Comparison of ENCODE assay signal across 20 cellular contexts in the genomic region with DNA sequence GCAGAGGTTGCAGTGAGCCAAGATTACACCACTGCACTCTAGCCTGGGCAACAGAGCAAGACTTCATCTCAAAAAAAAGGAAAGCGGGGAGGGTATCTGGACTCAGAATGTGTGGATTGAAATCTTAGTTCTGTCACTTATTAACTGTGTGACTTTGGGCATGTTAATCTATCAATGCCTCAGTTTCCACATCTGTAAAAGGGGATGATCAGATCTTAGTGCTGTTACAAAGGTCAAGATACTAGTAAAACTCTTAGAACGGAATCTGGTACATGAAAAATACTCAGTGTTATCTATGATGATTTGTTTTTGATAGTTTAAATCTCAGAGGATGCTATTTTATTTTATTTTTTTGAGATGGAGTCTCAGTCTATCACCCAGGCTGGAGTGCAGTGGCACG. TPM values are rescaled to one million over a fixed set of nuclear protein-coding genes. Genes with fewer than 3 reads are reported as not detected.
DNase-seq lines count a peak whose midpoint lies in the region; ATAC-seq, FAIRE-seq and TF ChIP-seq lines count a peak whose summit lies in the region.
"Had no signal": no experiment of that assay in that cellular context is flagged by ENCODE, and none has a peak within 500 bp of the region (broad histone marks: within the 10 kb centered on the region; RNA-seq: fewer than 3 reads in every experiment).

No MANE protein-coding gene starts in this region.

- POLR2A ChIA-PET in HepG2 (lab: Yijun Ruan, JAX): no interaction called here

- no TSS peak for BruUV-seq in HepG2 (replicated peaks; lab: Mats Ljungman, UMichigan)

- ATAC-seq in HepG2 (no peak), right lobe of liver (no peak)
- ATAC-seq: A549; CD8-positive, alpha-beta T cell had no signal

- no peak for TF ChIP-seq RAD21 in HepG2 (CRISPR knock-in tag; IDR thresholded peaks at IDR 0.05)

- no peak for TF ChIP-seq EP300 in HepG2 (IDR thresholded peaks at IDR 0.05; ENCODE audit: low read depth in 2 of 2, low read length in 2 of 2)
- TF ChIP-seq EP300 in HepG2 (CRISPR knock-in tag; IDR thresholded peaks at IDR 0.05; ENCODE audit: borderline replicate concordance): no peak

- in situ Hi-C loops in HepG2 (cut with HindIII; ENCODE audit: extremely low pct_ligation_motif_present, low pct_unique_long_range_greater_than_20kb): no loop called here

- FAIRE-seq in HepG2 (lab: Jason Lieb, UNC): no peak
- FAIRE-seq: A549, D721Med, G401.6, GM12891, GM19239 had no signal

- H3K4me3 ChIP-seq in HepG2 (replicated peaks in 1 of 3; ENCODE audit: insufficient read depth in 1 of 3, low read depth in 2 of 3, low read length in 3 of 3) (no peak overlapping the region), right lobe of liver (no peak overlapping the region), osteoblast (ENCODE audit: insufficient read depth, low read length) (no peak overlapping the region), dorsolateral prefrontal cortex (no peak overlapping the region)
- H3K4me3 ChIP-seq: A549; BLaER1 treated with 17β-estradiol and CSF1 and Interleukin-3, amounts not matched to agents 10 nM and 100 nM had no signal

- H3K4me1 ChIP-seq in HepG2 (ENCODE audit: insufficient read depth, low read length) (no peaks in the 10 kb centered on the region), right lobe of liver (no peaks in the 10 kb centered on the region), osteoblast (ENCODE audit: insufficient read depth, low read length) (no peaks in the 10 kb centered on the region)
- H3K4me1 ChIP-seq: A549; BLaER1 treated with 17β-estradiol and CSF1 and Interleukin-3, amounts not matched to agents 10 nM and 100 nM; Caco-2 had no signal

- intact Hi-C loops in HepG2 (cut with micrococcal nuclease; ENCODE audit: unreplicated experiment): no loop called here
- intact Hi-C loops in right lobe of liver (cut with DNase I): no loop called here
- intact Hi-C loops in dorsolateral prefrontal cortex (cut with DNase I): no loop called here

- H2AFZ ChIP-seq in HepG2 (ENCODE audit: low read length) (no peak overlapping the region), osteoblast (ENCODE audit: low read length) (no peak overlapping the region)

- 97% methylated on average over 3 of the region's 3 CpGs for WGBS in HepG2 (ENCODE audit: low lambda C conversion rate)
- 95% methylated on average over 2 of the region's 3 CpGs for WGBS in right lobe of liver (ENCODE audit: insufficient coverage, low coverage, low lambda C conversion rate, missing lambda C conversion rate)

- H4K20me1 ChIP-seq in HepG2 (ENCODE audit: insufficient read depth, low read length) (no peaks in the 10 kb centered on the region), osteoblast (ENCODE audit: insufficient read depth, low read length) (no peaks in the 10 kb centered on the region)
- H4K20me1 ChIP-seq: BLaER1 treated with 17β-estradiol and CSF1 and Interleukin-3, amounts not matched to agents 10 nM and 100 nM had no signal

- H3K36me3 ChIP-seq in HepG2 (replicated peaks in 1 of 2; ENCODE audit: control insufficient read depth in 1 of 2, insufficient read depth in 2 of 2, low read length in 2 of 2) (peaks cover 2 to 16% of the 10 kb centered on the region in 2 experiments; a peak in 3 of 5 replicates), right lobe of liver (peaks cover 0 to 39% (median 14%) of the 10 kb centered on the region in 4 donors), osteoblast (ENCODE audit: insufficient read depth, low read length) (peaks cover 17% of the 10 kb centered on the region)

- H3K9me3 ChIP-seq in HepG2 (ENCODE audit: low read length) (no peaks in the 10 kb centered on the region), right lobe of liver (no peaks in the 10 kb centered on the region), osteoblast (ENCODE audit: low read depth, low read length) (no peaks in the 10 kb centered on the region)
- H3K9me3 ChIP-seq: A549; BLaER1 treated with 17β-estradiol and CSF1 and Interleukin-3, amounts not matched to agents 10 nM and 100 nM; Caco-2 had no signal

- no peak for TF ChIP-seq POLR2A in HepG2 (IDR thresholded peaks at IDR 0.05; ENCODE audit: insufficient read depth in 1 of 2, low read depth in 2 of 2, low read length in 2 of 2)
- TF ChIP-seq POLR2A in right lobe of liver (IDR thresholded peaks at IDR 0.05): no peak

- DNase-seq in HepG2 (ENCODE audit: low spot score) (no peak), right lobe of liver (no peak), osteoblast (ENCODE audit: insufficient read length, low spot score, missing footprints) (peak; percentile 50), dorsolateral prefrontal cortex (no peak), NCI-H2171 (lab: John Stamatoyannopoulos, UW) (no peak)
- DNase-seq: AML-193; Caco-2; Calu3; CD4-positive, alpha-beta T cell; CD8-positive, alpha-beta T cell; DMS79 treated with DMSO at 0.1 percent for 48 hours; GF-D8 had no signal

- no peaks in the 10 kb centered on the region for H3K27me3 ChIP-seq in HepG2 (ENCODE audit: control insufficient read depth in 1 of 2, insufficient read depth in 2 of 2, low read length in 2 of 2)
- H3K27me3 ChIP-seq in right lobe of liver: no peaks in the 10 kb centered on the region
- no peaks in the 10 kb centered on the region for H3K27me3 ChIP-seq in osteoblast (ENCODE audit: insufficient read depth, low read length)
- H3K27me3 ChIP-seq in dorsolateral prefrontal cortex: no peaks in the 10 kb centered on the region
- H3K27me3 ChIP-seq: BLaER1 treated with 17β-estradiol and CSF1 and Interleukin-3, amounts not matched to agents 10 nM and 100 nM had no signal

- CTCF ChIA-PET in HepG2 (lab: Yijun Ruan, JAX; ENCODE audit: low intra/inter-chr PET ratio, low total read pairs): no interaction called here

- H3K27ac ChIP-seq in HepG2 (ENCODE audit: extremely low read length, insufficient read depth, low read length) (no peak overlapping the region), right lobe of liver (no peak overlapping the region), osteoblast (ENCODE audit: low read depth, low read length) (no peak overlapping the region), dorsolateral prefrontal cortex (no peak overlapping the region)
- H3K27ac ChIP-seq: 22Rv1; A549; BLaER1 treated with 17β-estradiol and CSF1 and Interleukin-3, amounts not matched to agents 10 nM and 100 nM; C4-2B had no signal

- no peak overlapping the region for H3K9ac ChIP-seq in HepG2 (ENCODE audit: insufficient read depth, low read depth, low read length)
- H3K9ac ChIP-seq: BLaER1 treated with 17β-estradiol and CSF1 and Interleukin-3, amounts not matched to agents 10 nM and 100 nM had no signal

- H3K4me2 ChIP-seq in HepG2 (ENCODE audit: low read depth, low read length) (no peak overlapping the region), osteoblast (ENCODE audit: insufficient read depth, low read length) (no peak overlapping the region)
- H3K4me2 ChIP-seq: A549; BLaER1 treated with 17β-estradiol and CSF1 and Interleukin-3, amounts not matched to agents 10 nM and 100 nM had no signal

- H3K79me2 ChIP-seq in HepG2 (ENCODE audit: insufficient read depth, low read length) (no peaks in the 10 kb centered on the region), osteoblast (ENCODE audit: insufficient read depth, low read length) (no peaks in the 10 kb centered on the region)

- TF ChIP-seq CTCF in HepG2 (CRISPR knock-in tag; IDR thresholded peaks at IDR 0.05): no peak
- no peak for TF ChIP-seq CTCF in right lobe of liver (IDR thresholded peaks at IDR 0.05)
- no peak for TF ChIP-seq CTCF in osteoblast (IDR thresholded peaks at IDR 0.05; ENCODE audit: extremely low read depth, low read depth, low read length)
- no peak for TF ChIP-seq CTCF in dorsolateral prefrontal cortex (IDR thresholded peaks at IDR 0.05 in 54 of 56, conservative IDR thresholded peaks at IDR 0.05 in 2 of 56; ENCODE audit: low read depth in 1 of 56, partially characterized antibody in 56 of 56)

RNA-seq across cellular contexts. Expression of a gene that starts 10.5 kb away (rescaled TPM):
- total RNA-seq in HepG2 (2016; rRNA removed; fragmentation: Illumina TruSeq; extraction: Trizol): 15.7 and 18.8 TPM in 2 replicates
- total RNA-seq in HepG2 (2016; cell fraction: cytosol; rRNA removed; fragmentation: Illumina TruSeq; extraction: Trizol; ENCODE audit: low read depth): 4.5 and 5.0 TPM in 2 replicates
- 15.9 and 19.6 TPM in 2 replicates for total RNA-seq in HepG2 (2016; cell fraction: insoluble cytoplasmic fraction; rRNA removed; fragmentation: Illumina TruSeq; extraction: Trizol)
- total RNA-seq in HepG2 (2016; cell fraction: membrane; rRNA removed; fragmentation: Illumina TruSeq; extraction: Trizol): 11.5 and 13.7 TPM in 2 replicates
- 9.9 and 11.7 TPM in 2 replicates for total RNA-seq in HepG2 (2016; cell fraction: nucleus; rRNA removed; fragmentation: Illumina TruSeq; extraction: Trizol)
- 4.2 and 4.6 TPM in 2 replicates for polyA plus RNA-seq in HepG2 (2011; rRNA removed)
- 2.1 and 3.9 TPM in 2 replicates for polyA plus RNA-seq in HepG2 (2011; cell fraction: cytosol; rRNA removed)
- polyA plus RNA-seq in HepG2 (2011; cell fraction: nucleus; rRNA removed): 4.1 and 5.8 TPM in 2 replicates
- polyA plus RNA-seq in HepG2 (2012): 4.9 and 5.9 TPM in 2 replicates
- polyA plus RNA-seq in HepG2 (2016; cell fraction: cytosol; fragmentation: Illumina TruSeq; extraction: Trizol; ENCODE audit: low read depth): 1.9 and 2.3 TPM in 2 replicates
- 11.7 and 12.5 TPM in 2 replicates for polyA plus RNA-seq in HepG2 (2016; cell fraction: insoluble cytoplasmic fraction; fragmentation: Illumina TruSeq; extraction: Trizol; ENCODE audit: low read depth)
- polyA plus RNA-seq in HepG2 (2016; cell fraction: membrane; fragmentation: Illumina TruSeq; extraction: Trizol; ENCODE audit: low read depth): 2.9 and 4.4 TPM in 2 replicates
- 14.7 and 19.0 TPM in 2 replicates for polyA plus RNA-seq in HepG2 (2016; cell fraction: nucleus; fragmentation: Illumina TruSeq; extraction: Trizol; ENCODE audit: insufficient read depth, low read depth)
- polyA minus RNA-seq in HepG2 (2011; rRNA and poly(A)+ RNA removed; ENCODE audit: low replicate concordance): 4.4 and 5.1 TPM in 2 replicates
- 5.9 and 8.0 TPM in 2 replicates for polyA minus RNA-seq in HepG2 (2011; cell fraction: cytosol; rRNA and poly(A)+ RNA removed)
- 10.9 and 18.0 TPM in 2 replicates for polyA minus RNA-seq in HepG2 (2011; cell fraction: nucleus; rRNA and poly(A)+ RNA removed)
- total RNA-seq in right lobe of liver: 1 to 10 TPM; 3.5 to 7.4 (median 4.9) TPM
- total RNA-seq in osteoblast: 22.8 and 30.6 TPM in 2 replicates
- total RNA-seq in dorsolateral prefrontal cortex: 10 to 100 TPM in 117 of 120 experiments, 1 to 10 TPM in 3; 8.3 to 24.0 (median 15.8) TPM

RNA-seq across cellular contexts. Expression of a gene that starts 36.8 kb away (rescaled TPM):
- total RNA-seq in HepG2 (2016; rRNA removed; fragmentation: Illumina TruSeq; extraction: Trizol) (16.3 and 19.7 TPM in 2 replicates), right lobe of liver (10 to 100 TPM; 15.2 to 32.7 (median 19.5) TPM), osteoblast (61.6 and 67.0 TPM in 2 replicates), dorsolateral prefrontal cortex (100 to 1,000 TPM in 21 of 120 experiments, 10 to 100 TPM in 99; 52.3 to 114 (median 91.1) TPM)
- total RNA-seq in HepG2 (2016; cell fraction: cytosol; rRNA removed; fragmentation: Illumina TruSeq; extraction: Trizol; ENCODE audit: low read depth): 3.5 and 6.0 TPM in 2 replicates
- total RNA-seq in HepG2 (2016; cell fraction: insoluble cytoplasmic fraction; rRNA removed; fragmentation: Illumina TruSeq; extraction: Trizol): 15.4 and 19.3 TPM in 2 replicates
- total RNA-seq in HepG2 (2016; cell fraction: membrane; rRNA removed; fragmentation: Illumina TruSeq; extraction: Trizol): 9.4 and 9.7 TPM in 2 replicates
- total RNA-seq in HepG2 (2016; cell fraction: nucleus; rRNA removed; fragmentation: Illumina TruSeq; extraction: Trizol): 10.7 and 14.4 TPM in 2 replicates
- polyA plus RNA-seq in HepG2 (2011; rRNA removed): 6.3 and 9.0 TPM in 2 replicates
- 3.5 and 5.7 TPM in 2 replicates for polyA plus RNA-seq in HepG2 (2011; cell fraction: cytosol; rRNA removed)
- 8.7 and 14.1 TPM in 2 replicates for polyA plus RNA-seq in HepG2 (2011; cell fraction: nucleus; rRNA removed)
- 11.4 and 13.1 TPM in 2 replicates for polyA plus RNA-seq in HepG2 (2012)
- polyA plus RNA-seq in HepG2 (2016; cell fraction: cytosol; fragmentation: Illumina TruSeq; extraction: Trizol; ENCODE audit: low read depth): 1.6 and 1.8 TPM in 2 replicates
- polyA plus RNA-seq in HepG2 (2016; cell fraction: insoluble cytoplasmic fraction; fragmentation: Illumina TruSeq; extraction: Trizol; ENCODE audit: low read depth): 18.0 and 18.9 TPM in 2 replicates
- 4.6 and 5.0 TPM in 2 replicates for polyA plus RNA-seq in HepG2 (2016; cell fraction: membrane; fragmentation: Illumina TruSeq; extraction: Trizol; ENCODE audit: low read depth)
- polyA plus RNA-seq in HepG2 (2016; cell fraction: nucleus; fragmentation: Illumina TruSeq; extraction: Trizol; ENCODE audit: insufficient read depth, low read depth): 21.7 and 23.0 TPM in 2 replicates
- 1.8 and 4.2 TPM in 2 replicates for polyA minus RNA-seq in HepG2 (2011; rRNA and poly(A)+ RNA removed; ENCODE audit: low replicate concordance)
- polyA minus RNA-seq in HepG2 (2011; cell fraction: cytosol; rRNA and poly(A)+ RNA removed): 4.3 and 9.0 TPM in 2 replicates
- polyA minus RNA-seq in HepG2 (2011; cell fraction: nucleus; rRNA and poly(A)+ RNA removed): 14.3 and 21.3 TPM in 2 replicates
